ENCODE assay signal across 9 cellular contexts in genomic region chr10:1737222-1738061, GRCh38. TPM values are rescaled to one million over a fixed set of nuclear protein-coding genes. Genes with fewer than 3 reads are reported as not detected.
DNase-seq lines count a peak whose midpoint lies in the region; ATAC-seq and TF ChIP-seq lines count a peak whose summit lies in the region.
"Had no signal": no experiment of that assay in that cellular context is flagged by ENCODE, and none has a peak within 500 bp of the region (broad histone marks: within the 10 kb centered on the region; RNA-seq: fewer than 3 reads in every experiment).

ADARB2 (minus strand) TSS chr10:1737525.

- TF ChIP-seq POLR2A in right lobe of liver (IDR thresholded peaks at IDR 0.05): no peak

- intact Hi-C loops in activated CD4-positive, alpha-beta memory T cell treated with anti-CD3 and anti-CD28 coated beads for 36 hours (cut with micrococcal nuclease): no loop called here
- intact Hi-C loops in right lobe of liver (cut with DNase I): no loop called here

- H3K4me3 ChIP-seq in astrocyte of the cerebellum (ENCODE audit: low read depth, low read length) (peak within 1 kb of the TSS; percentile 19), right lobe of liver (no peak within 1 kb of the TSS), thymus (ENCODE audit: low read length) (peak within 1 kb of the TSS; percentile 22)

- no peaks in the 10 kb centered on the region for H3K36me3 Mint-ChIP-seq in activated CD4-positive, alpha-beta memory T cell treated with anti-CD3 and anti-CD28 coated beads for 36 hours
- no peaks in the 10 kb centered on the region for H3K36me3 Mint-ChIP-seq in activated CD4-positive, alpha-beta memory T cell treated with anti-CD3 and anti-CD28 coated beads, Interleukin-2, amount 10 ng/mL, durations not matched to agents 7 days and 5 days (ENCODE audit: low read depth)

- H3K27me3 ChIP-seq in right lobe of liver (no peaks in the 10 kb centered on the region), thymus (ENCODE audit: control insufficient read depth, insufficient read depth) (peaks cover 41% of the 10 kb centered on the region)

- ATAC-seq in HG02571 (IDR thresholded peaks at IDR 0.05; ENCODE audit: unreplicated experiment) (peak; percentile 71), right lobe of liver (peak; percentile 12 to 59 (median 26))

- H3K4me1 Mint-ChIP-seq in activated CD4-positive, alpha-beta memory T cell treated with anti-CD3 and anti-CD28 coated beads for 36 hours (ENCODE audit: low read depth): peaks cover 6% of the 10 kb centered on the region
- H3K4me1 Mint-ChIP-seq in activated CD4-positive, alpha-beta memory T cell treated with anti-CD3 and anti-CD28 coated beads, Interleukin-2, amount 10 ng/mL, durations not matched to agents 7 days and 5 days: no peaks in the 10 kb centered on the region

- H3K4me1 ChIP-seq in right lobe of liver (peaks cover 0 to 13% (median 0%) of the 10 kb centered on the region in 4 donors), thymus (ENCODE audit: control insufficient read depth, insufficient read depth, low read length) (no peaks in the 10 kb centered on the region)

- H3K36me3 ChIP-seq in right lobe of liver: no peaks in the 10 kb centered on the region
- no peaks in the 10 kb centered on the region for H3K36me3 ChIP-seq in thymus (ENCODE audit: control insufficient read depth, insufficient read depth)

- WGBS in right lobe of liver (ENCODE audit: insufficient coverage, low coverage, low lambda C conversion rate, missing lambda C conversion rate): 0% methylated on average over 4 of the region's 50 CpGs
- WGBS in thymus: 2% methylated on average over 50 of the region's 50 CpGs

- H3K9me3 Mint-ChIP-seq in activated CD4-positive, alpha-beta memory T cell treated with anti-CD3 and anti-CD28 coated beads for 36 hours: no peaks in the 10 kb centered on the region
- H3K9me3 Mint-ChIP-seq in activated CD4-positive, alpha-beta memory T cell treated with anti-CD3 and anti-CD28 coated beads, Interleukin-2, amount 10 ng/mL, durations not matched to agents 7 days and 5 days: no peaks in the 10 kb centered on the region

- POLR2A ChIA-PET in activated CD4-positive, alpha-beta memory T cell treated with anti-CD3 and anti-CD28 coated beads for 36 hours (lab: Charles Lee): no interaction called here
- POLR2A ChIA-PET in activated CD4-positive, alpha-beta memory T cell treated with anti-CD3 and anti-CD28 coated beads, Interleukin-2, amount 10 ng/mL, durations not matched to agents 7 days and 5 days (lab: Charles Lee): no interaction called here

- in situ Hi-C loops in astrocyte of the cerebellum (cut with HindIII; ENCODE audit: low sequenced_read_pairs): no loop called here

- peaks cover 66% of the 10 kb centered on the region for H3K27me3 Mint-ChIP-seq in activated CD4-positive, alpha-beta memory T cell treated with anti-CD3 and anti-CD28 coated beads for 36 hours
- H3K27me3 Mint-ChIP-seq in activated CD4-positive, alpha-beta memory T cell treated with anti-CD3 and anti-CD28 coated beads, Interleukin-2, amount 10 ng/mL, durations not matched to agents 7 days and 5 days: peaks cover 67% of the 10 kb centered on the region

- no peak within 1 kb of the TSS for H3K4me3 Mint-ChIP-seq in activated CD4-positive, alpha-beta memory T cell treated with anti-CD3 and anti-CD28 coated beads for 36 hours
- H3K4me3 Mint-ChIP-seq in activated CD4-positive, alpha-beta memory T cell treated with anti-CD3 and anti-CD28 coated beads, Interleukin-2, amount 10 ng/mL, durations not matched to agents 7 days and 5 days: no peak within 1 kb of the TSS

- DNase-seq in activated CD4-positive, alpha-beta memory T cell treated with anti-CD3 and anti-CD28 coated beads for 36 hours: peak; percentile 22
- DNase-seq in activated CD4-positive, alpha-beta memory T cell treated with anti-CD3 and anti-CD28 coated beads, Interleukin-2, amount 10 ng/mL, durations not matched to agents 7 days and 5 days: no peak
- DNase-seq in NCI-H1930 (lab: John Stamatoyannopoulos, UW) (peak; percentile 21 to 42), astrocyte of the cerebellum (ENCODE audit: low read depth) (peak; percentile 1), right lobe of liver (no peak), HK-2 (ENCODE audit: unreplicated experiment) (no peak)

- H3K9me3 ChIP-seq in right lobe of liver (no peaks in the 10 kb centered on the region), thymus (ENCODE audit: control insufficient read depth) (no peaks in the 10 kb centered on the region)

- no peak within 1 kb of the TSS for H3K27ac Mint-ChIP-seq in activated CD4-positive, alpha-beta memory T cell treated with anti-CD3 and anti-CD28 coated beads for 36 hours
- H3K27ac Mint-ChIP-seq in activated CD4-positive, alpha-beta memory T cell treated with anti-CD3 and anti-CD28 coated beads, Interleukin-2, amount 10 ng/mL, durations not matched to agents 7 days and 5 days: no peak within 1 kb of the TSS

- no peak for TF ChIP-seq CTCF in astrocyte of the cerebellum (IDR thresholded peaks at IDR 0.05; ENCODE audit: low read depth, low read length, missing control alignments)
- TF ChIP-seq CTCF in right lobe of liver (IDR thresholded peaks at IDR 0.05): no peak

- H3K27ac ChIP-seq in right lobe of liver (no peak within 1 kb of the TSS), thymus (ENCODE audit: low read depth) (no peak within 1 kb of the TSS)

- CTCF ChIA-PET in activated CD4-positive, alpha-beta memory T cell treated with anti-CD3 and anti-CD28 coated beads for 36 hours (lab: Charles Lee): no interaction called here
- CTCF ChIA-PET in activated CD4-positive, alpha-beta memory T cell treated with anti-CD3 and anti-CD28 coated beads, Interleukin-2, amount 10 ng/mL, durations not matched to agents 7 days and 5 days (lab: Charles Lee): no interaction called here

RNA-seq across cellular contexts. Expression of gene ADARB2, which starts in this region (rescaled TPM):
- 1 to 10 TPM; 2.2 TPM for total RNA-seq in activated CD4-positive, alpha-beta memory T cell treated with anti-CD3 and anti-CD28 coated beads for 36 hours
- 1 to 10 TPM; 2.5 to 3.0 TPM for total RNA-seq in activated CD4-positive, alpha-beta memory T cell treated with anti-CD3 and anti-CD28 coated beads, Interleukin-2, amount 10 ng/mL, durations not matched to agents 7 days and 5 days
- under 1 TPM; 0.07 to 0.68 (median 0.42) TPM for total RNA-seq in right lobe of liver
- 0.66 TPM for polyA plus RNA-seq in thymus
- polyA plus RNA-seq: BJ had no signal

Comparison
In these comparisons a context has a peak if more than half of its experiments do, and no peak if none do; other contexts are left out.
1. DNase-seq: peak in activated CD4-positive, alpha-beta memory T cell treated with anti-CD3 and anti-CD28 coated beads for 36 hours (single experiment), NCI-H1930 (2 of 2) and astrocyte of the cerebellum (single experiment); none in activated CD4-positive, alpha-beta memory T cell treated with anti-CD3 and anti-CD28 coated beads, Interleukin-2, amount 10 ng/mL, durations not matched to agents 7 days and 5 days (single experiment), right lobe of liver (0 of 3) and HK-2 (single experiment).
2. Peak in ATAC-seq in right lobe of liver; RNA of the gene not detected or under 1 TPM.
3. H3K4me3 ChIP-seq: peak in astrocyte of the cerebellum (single experiment) and thymus (single experiment); none in right lobe of liver (0 of 3).